Comparison of ENCODE assay signal across 1 cellular context in genomic region chr1:225460737-225461532, GRCh38.
A peak's percentile ranks its signal among the peaks of the same experiment; 100 is the strongest.
TF ChIP-seq lines count a peak whose summit lies in the region.

No MANE protein-coding gene starts in this region.

TF ChIP-seq in HEK293, 187 proteins besides CTCF, POLR2A, EP300 and RAD21 (continued from another document and continues in another):
- TF ChIP-seq ZNF398 (tag by site-specific recombination; IDR thresholded peaks at IDR 0.05) (no peak; the same call in 1 of the 2 replicates), ZEB2 (tag by site-specific recombination; IDR thresholded peaks at IDR 0.05) (0 out of 2 replicates have a peak, but pooled peaks have one; percentile 39), PRDM1 (tag by site-specific recombination; IDR thresholded peaks at IDR 0.05) (no peak), ZNF747 (tag by site-specific recombination; IDR thresholded peaks at IDR 0.05) (no peak), ZNF560 (tag by site-specific recombination; IDR thresholded peaks at IDR 0.05; ENCODE audit: borderline replicate concordance) (no peak), ZBTB21 (tag by site-specific recombination; IDR thresholded peaks at IDR 0.05) (no peak), ZNF391 (tag by site-specific recombination; IDR thresholded peaks at IDR 0.05; ENCODE audit: borderline replicate concordance, low read depth) (no peak), YY1 (tag by site-specific recombination; IDR thresholded peaks at IDR 0.05) (no peak), ZNF223 (tag by site-specific recombination; IDR thresholded peaks at IDR 0.05) (no peak), ZNF558 (tag by site-specific recombination; IDR thresholded peaks at IDR 0.05) (no peak), SP7 (tag by site-specific recombination; IDR thresholded peaks at IDR 0.05) (peak; percentile 42), GLIS1 (tag by site-specific recombination; IDR thresholded peaks at IDR 0.05) (peak; percentile 93), ZNF10 (tag by site-specific recombination; IDR thresholded peaks at IDR 0.05) (peak; percentile 71; the same call in 1 of the 2 replicates), ZNF266 (tag by site-specific recombination; IDR thresholded peaks at IDR 0.05; ENCODE audit: low read depth) (no peak), ZNF449 (tag by site-specific recombination; IDR thresholded peaks at IDR 0.05) (no peak), ZNF19 (tag by site-specific recombination; IDR thresholded peaks at IDR 0.05; ENCODE audit: low read depth) (no peak), ZNF18 (tag by site-specific recombination; IDR thresholded peaks at IDR 0.05) (no peak), KLF17 (tag by site-specific recombination; IDR thresholded peaks at IDR 0.05) (peak; percentile 58; the same call in 1 of the 2 replicates), KLF10 (tag by site-specific recombination; IDR thresholded peaks at IDR 0.05) (no peak), PRDM10 (tag by site-specific recombination; IDR thresholded peaks at IDR 0.05) (peak; percentile 36; the same call in 1 of the 2 replicates), SP3 (tag by site-specific recombination; IDR thresholded peaks at IDR 0.05) (no peak), ZNF202 (tag by site-specific recombination; IDR thresholded peaks at IDR 0.05; ENCODE audit: borderline replicate concordance) (no peak), ZBTB11 (tag by site-specific recombination; conservative IDR thresholded peaks at IDR 0.05; ENCODE audit: low read depth) (no peak), HIC1 (tag by site-specific recombination; IDR thresholded peaks at IDR 0.05) (no peak), ZFP41 (tag by site-specific recombination; IDR thresholded peaks at IDR 0.05; ENCODE audit: borderline replicate concordance) (no peak), ZBTB7A (tag by site-specific recombination; IDR thresholded peaks at IDR 0.05; ENCODE audit: low read depth) (no peak), PATZ1 (tag by site-specific recombination; IDR thresholded peaks at IDR 0.05) (peak; percentile 46; the same call in 1 of the 2 replicates), TCF7L2 (IDR thresholded peaks at IDR 0.05; ENCODE audit: borderline replicate concordance, low read depth, low read length) (no peak), KLF1 (tag by site-specific recombination; IDR thresholded peaks at IDR 0.05) (peak; percentile 66), ZNF335 (tag by site-specific recombination; conservative IDR thresholded peaks at IDR 0.05) (peak; percentile 40), ZNF24 (tag by site-specific recombination; IDR thresholded peaks at IDR 0.05) (peak; percentile 85; the same call in 1 of the 2 replicates), ZSCAN23 (tag by site-specific recombination; IDR thresholded peaks at IDR 0.05) (no peak), ZSCAN4 (tag by site-specific recombination; IDR thresholded peaks at IDR 0.05) (no peak), ZXDB (tag by site-specific recombination; IDR thresholded peaks at IDR 0.05) (no peak)
